7 cellular contexts compared by ENCODE assay signal in genomic region chr11:120019191-120019590, GRCh38.
"Had no signal": no experiment of that assay in that cellular context is flagged by ENCODE, and none has a peak within 500 bp of the region (broad histone marks: within the 10 kb centered on the region; RNA-seq: fewer than 3 reads in every experiment).

No MANE protein-coding gene starts in this region.

- ATAC-seq: GM23338, HCT116, HepG2 had no signal

- H3K4me3 ChIP-seq: GM23338, HAP-1 had no signal

- H3K36me3 ChIP-seq: HAP-1 had no signal

- H3K4me1 ChIP-seq: HAP-1 had no signal

- DNase-seq: H7, HFFc6 had no signal

- H2AFZ ChIP-seq: GM23338 had no signal

- H3K9me3 ChIP-seq: HAP-1 had no signal

- H3K4me2 ChIP-seq: GM23338 had no signal

- H3K27ac ChIP-seq: HL-60 had no signal
